In the genomic region with DNA sequence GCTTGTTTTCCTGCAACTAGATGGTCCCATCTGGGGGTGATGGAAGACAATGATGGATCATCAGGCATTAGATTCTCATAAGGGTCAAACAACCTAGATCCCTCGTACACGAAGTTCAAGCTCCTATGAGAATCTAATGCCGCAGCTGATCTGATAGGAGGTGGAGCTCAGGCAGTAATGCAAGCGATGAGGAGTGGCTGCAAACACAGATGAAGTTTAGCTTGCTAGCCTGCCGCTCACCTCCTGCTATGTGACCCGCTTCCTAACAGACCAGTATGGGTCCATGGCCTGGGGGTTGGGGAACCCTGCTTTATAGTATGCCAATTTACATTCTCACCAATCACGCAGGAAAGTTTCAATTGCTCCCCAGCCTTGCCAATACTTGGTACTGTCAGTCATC, we compare ENCODE assay signal across 36 cellular contexts. TPM values are rescaled to one million over a fixed set of nuclear protein-coding genes. Genes with fewer than 3 reads are reported as not detected.
DNase-seq lines count a peak whose midpoint lies in the region; ATAC-seq and TF ChIP-seq lines count a peak whose summit lies in the region.
"Had no signal": no experiment of that assay in that cellular context is flagged by ENCODE, and none has a peak within 500 bp of the region (broad histone marks: within the 10 kb centered on the region; RNA-seq: fewer than 3 reads in every experiment).

No MANE protein-coding gene starts in this region.

- H4K8ac ChIP-seq in trophoblast cell (ENCODE audit: low read depth, low read length): no peak overlapping the region

- peak overlapping the region; percentile 5 for H2AK5ac ChIP-seq in trophoblast cell (ENCODE audit: low read length)

- H3K27me3 ChIP-seq in neural progenitor cell (no peaks in the 10 kb centered on the region), trophoblast cell (ENCODE audit: insufficient read depth, low read length) (no peaks in the 10 kb centered on the region)
- H3K27me3 ChIP-seq: BLaER1; BLaER1 treated with 17β-estradiol and CSF1 and Interleukin-3, amounts not matched to agents 10 nM and 100 nM had no signal

- H3K9ac ChIP-seq in neural progenitor cell: no peak overlapping the region
- no peak overlapping the region for H3K9ac ChIP-seq in trophoblast cell (ENCODE audit: low read length)
- H3K9ac ChIP-seq: BLaER1; BLaER1 treated with 17β-estradiol and CSF1 and Interleukin-3, amounts not matched to agents 10 nM and 100 nM had no signal

- H3K79me2 ChIP-seq in neural progenitor cell (ENCODE audit: low read depth) (no peaks in the 10 kb centered on the region), trophoblast cell (ENCODE audit: control insufficient read depth, insufficient read depth, low read length, poor library complexity) (no peaks in the 10 kb centered on the region)

- CTCF ChIA-PET in HEK293 (lab: Yijun Ruan, JAX): interaction anchor here (7.2 to 7.5 kb wide), 2 partner anchors 17 to 18 kb away, joined by 81 to 85 read pairs; no protein-coding TSS in a partner anchor

- no peak overlapping the region for H3K4me3 Mint-ChIP-seq in neural progenitor cell
- H3K4me3 Mint-ChIP-seq: B cell; CD14-positive monocyte; CD4-positive, alpha-beta memory T cell; CD4-positive, alpha-beta T cell; CD4-positive, CD25-positive, alpha-beta regulatory T cell; CD8-positive, alpha-beta memory T cell; CD8-positive, alpha-beta T cell had no signal

- peaks cover 5% of the 10 kb centered on the region for H3K79me1 ChIP-seq in trophoblast cell (ENCODE audit: low read length)

- H3K9me3 ChIP-seq in HEK293 (ENCODE audit: control insufficient read depth, insufficient read depth, low read depth, low read length) (no peaks in the 10 kb centered on the region), neural progenitor cell (ENCODE audit: low read depth) (no peaks in the 10 kb centered on the region), trophoblast cell (ENCODE audit: insufficient read depth, low read depth, low read length) (no peaks in the 10 kb centered on the region)
- H3K9me3 ChIP-seq: A549, BE2C, Caco-2 had no signal

- H3K9me3 Mint-ChIP-seq in neural progenitor cell: peaks cover 10% of the 10 kb centered on the region
- H3K9me3 Mint-ChIP-seq: CD4-positive, alpha-beta T cell had no signal

- H3K14ac ChIP-seq in trophoblast cell (ENCODE audit: low read length): no peak overlapping the region

- no peak overlapping the region for H4K91ac ChIP-seq in trophoblast cell (ENCODE audit: low read depth, low read length)

- H3K27ac ChIP-seq in HEK293 (ENCODE audit: extremely low read depth, low read depth, low read length) (no peak overlapping the region), neural progenitor cell (no peak overlapping the region), trophoblast cell (ENCODE audit: low read depth, low read length) (no peak overlapping the region)
- H3K27ac ChIP-seq: 22Rv1; A549; BLaER1; BLaER1 treated with 17β-estradiol and CSF1 and Interleukin-3, amounts not matched to agents 10 nM and 100 nM; C4-2B had no signal

- no peaks in the 10 kb centered on the region for H3K36me3 ChIP-seq in HEK293 (ENCODE audit: control insufficient read depth in 2 of 2, insufficient read depth in 1 of 2, low read length in 2 of 2)
- no peaks in the 10 kb centered on the region for H3K36me3 ChIP-seq in neural progenitor cell
- no peaks in the 10 kb centered on the region for H3K36me3 ChIP-seq in trophoblast cell (ENCODE audit: control insufficient read depth in 1 of 2, insufficient read depth in 2 of 2, low read length in 2 of 2)
- H3K36me3 ChIP-seq: BE2C; BLaER1; BLaER1 treated with 17β-estradiol and CSF1 and Interleukin-3, amounts not matched to agents 10 nM and 100 nM had no signal

- H2AFZ ChIP-seq in neural progenitor cell (replicated peaks) (no peak overlapping the region), trophoblast cell (ENCODE audit: insufficient read depth, low read length, poor library complexity) (no peak overlapping the region)

- no peak overlapping the region for H2BK5ac ChIP-seq in trophoblast cell (ENCODE audit: low read depth, low read length, poor library complexity)

- H3K4me1 ChIP-seq in HEK293 (ENCODE audit: control insufficient read depth, insufficient read depth, low read length) (peaks cover 11% of the 10 kb centered on the region), neural progenitor cell (no peaks in the 10 kb centered on the region), trophoblast cell (ENCODE audit: control insufficient read depth in 1 of 2, insufficient read depth in 2 of 2, low read length in 2 of 2) (peaks cover 9 to 10% of the 10 kb centered on the region in 2 experiments)
- H3K4me1 ChIP-seq: A549 had no signal

- H4K12ac ChIP-seq in trophoblast cell (ENCODE audit: low read depth, low read length): no peak overlapping the region

- intact Hi-C loops in posterior vena cava (cut with DNase I): no loop called here

- ATAC-seq in HG03460 (IDR thresholded peaks at IDR 0.05; ENCODE audit: unreplicated experiment): no peak
- ATAC-seq in HG02588 (IDR thresholded peaks at IDR 0.05; ENCODE audit: unreplicated experiment): no peak
- ATAC-seq: A549; CD8-positive, alpha-beta T cell had no signal

- no peaks in the 10 kb centered on the region for H3K36me3 Mint-ChIP-seq in neural progenitor cell
- H3K36me3 Mint-ChIP-seq: CD4-positive, alpha-beta memory T cell; CD4-positive, CD25-positive, alpha-beta regulatory T cell; CD8-positive, alpha-beta T cell had no signal

- no peak overlapping the region for H3K4ac ChIP-seq in trophoblast cell (ENCODE audit: low read depth, low read length)

- H3K23ac ChIP-seq in trophoblast cell (ENCODE audit: low read length): no peak overlapping the region

- H3K18ac ChIP-seq in trophoblast cell (ENCODE audit: low read length): no peak overlapping the region

- no peaks in the 10 kb centered on the region for H3F3A ChIP-seq in neural progenitor cell (ENCODE audit: low read depth)

- H2BK12ac ChIP-seq in trophoblast cell (ENCODE audit: low read length): peak overlapping the region; percentile 1

- peak overlapping the region; percentile 39 for H3K27ac Mint-ChIP-seq in neural progenitor cell
- H3K27ac Mint-ChIP-seq: B cell; CD14-positive monocyte; CD4-positive, alpha-beta memory T cell; CD4-positive, alpha-beta T cell; CD8-positive, alpha-beta T cell had no signal

- H3K4me2 ChIP-seq in neural progenitor cell (no peak overlapping the region), trophoblast cell (ENCODE audit: low read length) (no peak overlapping the region)
- H3K4me2 ChIP-seq: A549, BLaER1 had no signal

- no peak overlapping the region for H2BK120ac ChIP-seq in trophoblast cell (ENCODE audit: insufficient read depth, low read length, poor library complexity)

- H3K27me3 Mint-ChIP-seq in neural progenitor cell (ENCODE audit: insufficient read depth, low read depth): peaks cover 4% of the 10 kb centered on the region
- H3K27me3 Mint-ChIP-seq: CD4-positive, alpha-beta T cell had no signal

- peaks cover 12% of the 10 kb centered on the region for H3K4me1 Mint-ChIP-seq in neural progenitor cell
- H3K4me1 Mint-ChIP-seq: B cell; CD8-positive, alpha-beta memory T cell had no signal

- TF ChIP-seq CTCF in HEK293 (tag by site-specific recombination; IDR thresholded peaks at IDR 0.05): no peak
- TF ChIP-seq CTCF in neural progenitor cell (IDR thresholded peaks at IDR 0.05): no peak

- H3K4me3 ChIP-seq in HEK293 (ENCODE audit: low read depth, low read length) (no peak overlapping the region), neural progenitor cell (no peak overlapping the region), trophoblast cell (ENCODE audit: low read depth, low read length) (no peak overlapping the region)
- H3K4me3 ChIP-seq: A549; BLaER1; BLaER1 treated with 17β-estradiol and CSF1 and Interleukin-3, amounts not matched to agents 10 nM and 100 nM had no signal

- POLR2A ChIA-PET in HEK293 (lab: Yijun Ruan, JAX): no interaction called here

- DNase-seq in neural progenitor cell (ENCODE audit: low spot score) (no peak), trophoblast cell (no peak), posterior vena cava (ENCODE audit: low spot score) (peak; percentile 9), NCI-H146 (lab: John Stamatoyannopoulos, UW) (no peak), mucosa of gallbladder (ENCODE audit: low spot score) (no peak)
- DNase-seq: 8988T; ACHN; AML-193; BE2C; C1 segment of cervical spinal cord; Caco-2; Calu3; CD4-positive, alpha-beta memory T cell; CD4-positive, alpha-beta T cell; CD4-positive, CD25-positive, alpha-beta regulatory T cell; CD8-positive, alpha-beta memory T cell; CD8-positive, alpha-beta T cell; COR-L47; DMS 273 treated with DMSO at 0.1 percent for 48 hours; DMS153; DMS53; DMS79; DMS79 treated with DMSO at 0.1 percent for 48 hours; DND-41; EL had no signal

- WGBS in trophoblast cell (ENCODE audit: extremely low coverage, insufficient coverage, insufficient read length): no CpG with 5 or more reads among the region's 7 CpGs

- no peaks in the 10 kb centered on the region for H4K20me1 ChIP-seq in neural progenitor cell (ENCODE audit: low read depth)
- H4K20me1 ChIP-seq: BLaER1; BLaER1 treated with 17β-estradiol and CSF1 and Interleukin-3, amounts not matched to agents 10 nM and 100 nM had no signal

TF ChIP-seq in HEK293, 187 proteins besides CTCF, POLR2A, EP300 and RAD21:
- TF ChIP-seq ZNF610 (tag by site-specific recombination; IDR thresholded peaks at IDR 0.05; ENCODE audit: borderline replicate concordance) (peak; percentile 93; the same call in 1 of the 2 replicates), GLI2 (tag by site-specific recombination; IDR thresholded peaks at IDR 0.05; ENCODE audit: borderline replicate concordance, low read depth) (no peak)
TF ChIP-seq in HEK293: peak in this region for 1.

RNA-seq across cellular contexts. Expression of a gene that starts 37.5 kb away (rescaled TPM):
- total RNA-seq in neural progenitor cell (ENCODE audit: low replicate concordance) (0.30 and 0.68 TPM in 2 replicates), posterior vena cava (10 to 100 TPM in 1 of 2 donors, 1 to 10 TPM in 1; 5.2 to 11.2 TPM), mucosa of gallbladder (15.5 TPM)
- polyA plus RNA-seq in trophoblast cell (2013): 0.31 and 0.34 TPM in 2 replicates
- total RNA-seq: A172, B cell had no signal
